Comparison of ENCODE assay signal across 1 cellular context in the genomic region with DNA sequence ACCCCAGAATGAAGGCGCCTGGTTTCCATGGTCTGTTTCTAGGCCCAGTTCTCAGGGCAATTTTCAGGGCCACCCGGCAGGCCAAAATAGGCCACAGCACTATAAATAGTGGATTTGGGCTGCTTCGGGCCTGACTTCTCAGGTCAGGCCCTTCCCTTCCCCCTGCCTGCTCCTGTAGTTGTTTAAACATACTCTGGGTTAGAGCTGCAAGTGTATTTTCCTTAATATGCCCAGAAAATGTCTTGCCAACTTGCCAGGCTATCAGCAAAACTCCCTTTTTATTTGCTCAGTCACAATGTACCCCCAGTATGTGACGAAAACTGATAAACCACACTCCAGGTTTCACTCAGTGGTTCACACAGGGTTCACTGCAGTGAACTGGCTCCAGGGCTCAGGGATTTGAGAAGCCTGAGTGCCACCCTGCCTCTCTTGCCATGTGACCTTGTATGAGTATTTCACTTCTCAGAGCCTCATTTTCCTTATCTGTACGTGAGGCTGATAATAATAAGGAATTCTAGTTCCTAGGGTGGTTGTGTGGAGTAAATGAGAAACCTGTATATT.
TF ChIP-seq lines count a peak whose summit lies in the region.

No MANE protein-coding gene starts in this region.

TF ChIP-seq in IMR-90, 13 proteins besides CTCF, POLR2A, EP300 and RAD21 (continued from another document):
- TF ChIP-seq USF2 (IDR thresholded peaks at IDR 0.05; ENCODE audit: low read depth, low read length) (no peak), BHLHE40 (IDR thresholded peaks at IDR 0.05; ENCODE audit: low read depth, low read length) (no peak), CEBPB (IDR thresholded peaks at IDR 0.05; ENCODE audit: low read depth, low read length) (no peak), NFE2L2 (IDR thresholded peaks at IDR 0.05; ENCODE audit: low read depth, low read length) (no peak), RFX5 (IDR thresholded peaks at IDR 0.05; ENCODE audit: low read depth, low read length) (no peak), RCOR1 (IDR thresholded peaks at IDR 0.05; ENCODE audit: insufficient replicate concordance, low read length) (no peak), CHD1 (IDR thresholded peaks at IDR 0.05; ENCODE audit: low read depth, low read length) (no peak), MAZ (IDR thresholded peaks at IDR 0.05; ENCODE audit: borderline replicate concordance, low read depth, low read length) (no peak)
- TF ChIP-seq, protein P1, sequence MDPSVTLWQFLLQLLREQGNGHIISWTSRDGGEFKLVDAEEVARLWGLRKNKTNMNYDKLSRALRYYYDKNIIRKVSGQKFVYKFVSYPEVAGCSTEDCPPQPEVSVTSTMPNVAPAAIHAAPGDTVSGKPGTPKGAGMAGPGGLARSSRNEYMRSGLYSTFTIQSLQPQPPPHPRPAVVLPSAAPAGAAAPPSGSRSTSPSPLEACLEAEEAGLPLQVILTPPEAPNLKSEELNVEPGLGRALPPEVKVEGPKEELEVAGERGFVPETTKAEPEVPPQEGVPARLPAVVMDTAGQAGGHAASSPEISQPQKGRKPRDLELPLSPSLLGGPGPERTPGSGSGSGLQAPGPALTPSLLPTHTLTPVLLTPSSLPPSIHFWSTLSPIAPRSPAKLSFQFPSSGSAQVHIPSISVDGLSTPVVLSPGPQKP (IDR thresholded peaks at IDR 0.05; ENCODE audit: borderline replicate concordance, low read depth, low read length) = no peak
TF ChIP-seq in IMR-90: peak in this region for 0.
